In the genomic region with DNA sequence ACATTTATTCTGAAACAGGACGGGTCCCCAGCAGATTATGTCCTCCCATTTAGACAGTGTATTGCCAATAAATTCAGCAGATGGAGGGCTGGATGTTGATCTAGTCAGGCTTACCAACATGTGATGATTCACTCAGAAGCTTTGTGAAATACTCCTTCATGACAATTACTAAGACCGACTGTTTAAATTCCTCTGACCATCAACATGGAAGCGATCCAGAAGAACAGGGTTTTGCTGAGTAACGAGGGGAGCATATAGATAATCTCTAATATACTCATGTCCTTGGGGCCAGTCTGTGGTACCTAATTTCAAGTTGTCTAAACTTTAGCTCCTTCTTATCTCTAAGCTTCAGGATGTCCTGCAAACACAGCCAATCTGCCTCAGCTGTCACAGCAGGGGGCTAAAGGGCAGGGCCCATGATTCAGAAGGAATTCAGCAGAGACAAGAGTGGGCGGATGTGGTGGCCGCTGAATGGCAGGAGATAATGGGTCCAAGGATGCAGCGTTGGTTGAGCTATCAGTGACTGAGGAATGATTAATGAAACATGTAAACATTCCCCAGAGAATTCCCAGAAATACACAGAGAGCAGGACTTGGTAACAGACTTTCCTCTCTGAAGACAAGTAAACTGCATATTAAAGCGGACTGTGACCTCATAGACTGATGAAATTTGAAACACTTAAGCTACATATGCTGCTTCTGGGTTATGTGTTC, we compare ENCODE assay signal across 9 cellular contexts.
DNase-seq lines count a peak whose midpoint lies in the region; ATAC-seq and TF ChIP-seq lines count a peak whose summit lies in the region.
"Had no signal": no experiment of that assay in that cellular context is flagged by ENCODE, and none has a peak within 500 bp of the region (broad histone marks: within the 10 kb centered on the region; RNA-seq: fewer than 3 reads in every experiment).

No MANE protein-coding gene starts in this region.

- no peak for DNase-seq in activated CD4-positive, alpha-beta T cell treated with anti-CD3 and anti-CD28 coated beads for 36 hours
- no peak for DNase-seq in activated CD4-positive, alpha-beta T cell treated with anti-CD3 and anti-CD28 coated beads, Interleukin-2, amount 50 U/mL, for 4 hours
- DNase-seq in UCSD-AML1 (lab: John Stamatoyannopoulos, UW; ENCODE audit: unreplicated experiment) (peak; percentile 87), right atrium auricular region (ENCODE audit: low spot score) (peak; percentile 75), smooth muscle cell (lab: John Stamatoyannopoulos, UW; ENCODE audit: unreplicated experiment) (peak; percentile 46)
- no peak for DNase-seq in activated CD8-positive, alpha-beta memory T cell treated with anti-CD3 and anti-CD28 coated beads, Interleukin-2, amount 50 U/mL, for 4 hours
- DNase-seq: DND-41 had no signal

- H3K4me1 ChIP-seq in right atrium auricular region (peaks cover 0 to 10% of the 10 kb centered on the region in 2 donors), smooth muscle cell (ENCODE audit: low read depth) (no peaks in the 10 kb centered on the region)

- CTCF ChIA-PET in activated CD4-positive, alpha-beta T cell treated with anti-CD3 and anti-CD28 coated beads for 36 hours (lab: Charles Lee): interaction anchor here (1.2 to 1.5 kb wide), 2 partner anchors 16 to 77 kb away, joined by 4 to 8 read pairs; no protein-coding TSS in a partner anchor

- TF ChIP-seq CTCF in right atrium auricular region (IDR thresholded peaks at IDR 0.05) (no peak), smooth muscle cell (IDR thresholded peaks at IDR 0.05; ENCODE audit: borderline replicate concordance, insufficient read depth, poor library complexity, severe bottlenecking) (no peak)

- H3F3A ChIP-seq in smooth muscle cell (ENCODE audit: low read depth): peaks cover 15% of the 10 kb centered on the region

- H3K4me3 ChIP-seq in right atrium auricular region: no peak overlapping the region
- no peak overlapping the region for H3K4me3 ChIP-seq in smooth muscle cell

- H3K9ac ChIP-seq in smooth muscle cell (ENCODE audit: low read depth): peak overlapping the region; percentile 53

- H3K9me3 Mint-ChIP-seq in activated CD4-positive, alpha-beta T cell treated with anti-CD3 and anti-CD28 coated beads for 36 hours (ENCODE audit: low read depth): no peaks in the 10 kb centered on the region

- H3K36me3 Mint-ChIP-seq in activated CD4-positive, alpha-beta T cell treated with anti-CD3 and anti-CD28 coated beads for 36 hours (ENCODE audit: low read depth): no peaks in the 10 kb centered on the region

- POLR2A ChIA-PET in activated CD4-positive, alpha-beta T cell treated with anti-CD3 and anti-CD28 coated beads for 36 hours (lab: Charles Lee): no interaction called here

- H4K20me1 ChIP-seq in smooth muscle cell (ENCODE audit: low read depth): no peaks in the 10 kb centered on the region

- intact Hi-C loops in activated CD4-positive, alpha-beta T cell treated with anti-CD3 and anti-CD28 coated beads for 36 hours (cut with DNase I, micrococcal nuclease): no loop called here

- no peaks in the 10 kb centered on the region for H3K27me3 Mint-ChIP-seq in activated CD4-positive, alpha-beta T cell treated with anti-CD3 and anti-CD28 coated beads for 36 hours

- H2AFZ ChIP-seq in smooth muscle cell (ENCODE audit: low read depth): no peak overlapping the region

- no peaks in the 10 kb centered on the region for H3K27me3 ChIP-seq in right atrium auricular region
- no peaks in the 10 kb centered on the region for H3K27me3 ChIP-seq in smooth muscle cell (ENCODE audit: low read depth)

- H3K79me2 ChIP-seq in smooth muscle cell (ENCODE audit: low read depth): peaks cover 5% of the 10 kb centered on the region

- WGBS in smooth muscle cell (ENCODE audit: low lambda C conversion rate): 8% methylated on average over 8 of the region's 8 CpGs

- ATAC-seq in activated CD4-positive, alpha-beta T cell treated with anti-CD3 and anti-CD28 coated beads for 36 hours: peak; percentile 31
- ATAC-seq in HG03095 (IDR thresholded peaks at IDR 0.05; ENCODE audit: unreplicated experiment): no peak
- ATAC-seq in HG03159 (IDR thresholded peaks at IDR 0.05; ENCODE audit: unreplicated experiment): no peak

- no peaks in the 10 kb centered on the region for H3K9me3 ChIP-seq in right atrium auricular region
- H3K9me3 ChIP-seq in smooth muscle cell (replicated peaks; ENCODE audit: low read depth): no peaks in the 10 kb centered on the region

- H3K4me1 Mint-ChIP-seq in activated CD4-positive, alpha-beta T cell treated with anti-CD3 and anti-CD28 coated beads for 36 hours: peaks cover 44% of the 10 kb centered on the region

- H3K36me3 ChIP-seq in right atrium auricular region: no peaks in the 10 kb centered on the region
- no peaks in the 10 kb centered on the region for H3K36me3 ChIP-seq in smooth muscle cell (ENCODE audit: low read depth)

- peak overlapping the region; percentile 28 to 36 for H3K27ac ChIP-seq in right atrium auricular region
- H3K27ac ChIP-seq in smooth muscle cell (ENCODE audit: low read depth): peak overlapping the region; percentile 92

- H3K4me3 Mint-ChIP-seq in activated CD4-positive, alpha-beta T cell treated with anti-CD3 and anti-CD28 coated beads for 36 hours: no peak overlapping the region

- peak overlapping the region; percentile 0 for H3K27ac Mint-ChIP-seq in activated CD4-positive, alpha-beta T cell treated with anti-CD3 and anti-CD28 coated beads for 36 hours

- H3K4me2 ChIP-seq in smooth muscle cell: peak overlapping the region; percentile 65

Comparison
In these comparisons a context has a peak if more than half of its experiments do, and no peak if none do; other contexts are left out.
1. DNase-seq: peak in UCSD-AML1 (single experiment), right atrium auricular region (single experiment) and smooth muscle cell (single experiment); none in activated CD4-positive, alpha-beta T cell treated with anti-CD3 and anti-CD28 coated beads for 36 hours (single experiment), activated CD4-positive, alpha-beta T cell treated with anti-CD3 and anti-CD28 coated beads, Interleukin-2, amount 50 U/mL, for 4 hours (0 of 2) and activated CD8-positive, alpha-beta memory T cell treated with anti-CD3 and anti-CD28 coated beads, Interleukin-2, amount 50 U/mL, for 4 hours (single experiment).